In the genomic region with DNA sequence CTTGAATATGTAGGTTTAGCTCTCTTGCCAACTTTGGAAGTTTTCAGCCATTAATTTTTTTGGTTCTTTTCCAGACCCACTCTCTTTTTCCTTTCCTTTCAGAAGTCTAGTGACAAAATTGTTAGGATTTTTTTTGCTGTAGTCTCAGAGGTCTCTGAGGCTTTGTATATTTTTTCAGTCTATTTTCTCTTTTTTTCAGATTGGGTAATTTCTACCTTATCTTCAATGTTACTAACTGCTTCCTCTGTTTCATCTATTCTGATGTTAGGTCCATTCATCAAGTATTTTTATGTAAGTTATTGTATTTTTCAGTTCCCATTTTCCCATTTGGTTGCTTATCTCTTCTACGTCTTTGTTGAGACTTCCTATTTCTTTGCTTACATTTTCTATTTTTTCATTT, we compare ENCODE assay signal across 25 cellular contexts.
"Had no signal": no experiment of that assay in that cellular context is flagged by ENCODE, and none has a peak within 500 bp of the region (broad histone marks: within the 10 kb centered on the region; RNA-seq: fewer than 3 reads in every experiment).

No MANE protein-coding gene starts in this region.

- H3K4me1 Mint-ChIP-seq: immature natural killer cell; memory B cell; nephron progenitor cell; stimulated activated naive CD8-positive, alpha-beta T cell treated with anti-CD3 and anti-CD28 coated beads, Interleukin-15, amount 100 ng/mL, for 72 hours had no signal

- H3K27me3 ChIP-seq: esophagus muscularis mucosa, foreskin keratinocyte, testis, tibial nerve, upper lobe of right lung, vagina had no signal

- H3K36me3 Mint-ChIP-seq: immature natural killer cell; memory B cell; naive thymus-derived CD4-positive, alpha-beta T cell; stimulated activated naive B cell treated with anti-CD40 and anti-IgM and Interleukin-4, amounts not matched to agents 10 μg/mL and 1 μg/mL and 100 μg/mL, for 72 hours had no signal

- H3K27ac Mint-ChIP-seq: immature natural killer cell; memory B cell; naive thymus-derived CD4-positive, alpha-beta T cell; nephron progenitor cell; stimulated activated naive B cell treated with anti-CD40 and anti-IgM and Interleukin-4, amounts not matched to agents 10 μg/mL and 1 μg/mL and 100 μg/mL, for 72 hours; stimulated activated naive CD8-positive, alpha-beta T cell treated with anti-CD3 and anti-CD28 coated beads, Interleukin-15, amount 100 ng/mL, for 72 hours had no signal

- DNase-seq: cortex of kidney; dorsolateral prefrontal cortex; effector memory CD4-positive, alpha-beta T cell; foreskin keratinocyte; immature natural killer cell; left cardiac atrium; left ventricle myocardium inferior; lower lobe of right lung; naive thymus-derived CD4-positive, alpha-beta T cell; nephron progenitor cell; posterior cingulate gyrus; stimulated activated CD4-positive, alpha-beta T cell treated with anti-CD3 and anti-CD28 coated beads, Interleukin-2, amount 100 ng/mL, for 24 hours; stimulated activated CD4-positive, alpha-beta T cell treated with anti-CD3 and anti-CD28 coated beads, Interleukin-4, amount 100 ng/mL, for 4 hours; stimulated activated naive B cell treated with anti-CD40 and anti-IgM and Interleukin-4, amounts not matched to agents 10 μg/mL and 1 μg/mL and 100 μg/mL, for 72 hours; stimulated activated naive CD8-positive, alpha-beta T cell treated with anti-CD3 and anti-CD28 coated beads, Interleukin-15, amount 100 ng/mL, for 72 hours; testis; upper lobe of right lung had no signal

- H3K4me3 ChIP-seq: dorsolateral prefrontal cortex, esophagus muscularis mucosa, left ventricle myocardium inferior, lower lobe of right lung, testis, tibial nerve, upper lobe of right lung, vagina had no signal

- H3K9me3 Mint-ChIP-seq: immature natural killer cell; memory B cell; nephron progenitor cell; stimulated activated naive B cell treated with anti-CD40 and anti-IgM and Interleukin-4, amounts not matched to agents 10 μg/mL and 1 μg/mL and 100 μg/mL, for 72 hours; stimulated activated naive CD8-positive, alpha-beta T cell treated with anti-CD3 and anti-CD28 coated beads, Interleukin-15, amount 100 ng/mL, for 72 hours had no signal

- H3K27ac ChIP-seq: dorsolateral prefrontal cortex, epithelial cell of prostate, esophagus muscularis mucosa, foreskin keratinocyte, left ventricle myocardium inferior, lower lobe of right lung, testis, tibial nerve, upper lobe of right lung, vagina had no signal

- H3K9me3 ChIP-seq: esophagus muscularis mucosa, left ventricle myocardium inferior, lower lobe of right lung, testis, tibial nerve, upper lobe of right lung, vagina had no signal

- H3K4me1 ChIP-seq: left ventricle myocardium inferior, lower lobe of right lung, testis, tibial nerve, upper lobe of right lung, vagina had no signal

- H3K4me3 Mint-ChIP-seq: immature natural killer cell; memory B cell; naive thymus-derived CD4-positive, alpha-beta T cell; nephron progenitor cell; stimulated activated naive B cell treated with anti-CD40 and anti-IgM and Interleukin-4, amounts not matched to agents 10 μg/mL and 1 μg/mL and 100 μg/mL, for 72 hours; stimulated activated naive CD8-positive, alpha-beta T cell treated with anti-CD3 and anti-CD28 coated beads, Interleukin-15, amount 100 ng/mL, for 72 hours had no signal

- H3K36me3 ChIP-seq: esophagus muscularis mucosa, left ventricle myocardium inferior, lower lobe of right lung, tibial nerve, upper lobe of right lung, vagina had no signal

- ATAC-seq: foreskin keratinocyte; left cardiac atrium; lower lobe of right lung; naive thymus-derived CD4-positive, alpha-beta T cell; sciatic nerve; stimulated activated naive B cell treated with anti-CD40 and anti-IgM and Interleukin-4, amounts not matched to agents 10 μg/mL and 1 μg/mL and 100 μg/mL, for 72 hours; stimulated activated naive CD8-positive, alpha-beta T cell treated with anti-CD3 and anti-CD28 coated beads, Interleukin-15, amount 100 ng/mL, for 72 hours; upper lobe of right lung had no signal

- FAIRE-seq: endometrium, keratinocyte had no signal
